Comparison of ENCODE assay signal across 7 cellular contexts in genomic region chr3:15268033-15268631, GRCh38.
DNase-seq lines count a peak whose midpoint lies in the region; ATAC-seq and TF ChIP-seq lines count a peak whose summit lies in the region.

No MANE protein-coding gene starts in this region.

- H3K27me3 ChIP-seq in NT2/D1 (ENCODE audit: insufficient read depth, insufficient read length), result no peaks in the 10 kb centered on the region
- no peaks in the 10 kb centered on the region for H3K27me3 ChIP-seq in endodermal cell (ENCODE audit: control insufficient read depth, insufficient read depth, low read length, poor library complexity, severe bottlenecking)

- no peak overlapping the region for H3K27ac ChIP-seq in endodermal cell (ENCODE audit: low read depth, low read length)

- peaks cover 66% of the 10 kb centered on the region for H3K4me1 Mint-ChIP-seq in activated CD8-positive, alpha-beta memory T cell treated with anti-CD3 and anti-CD28 coated beads, Interleukin-2, amount 10 ng/mL, durations not matched to agents 7 days and 5 days
- H3K4me1 Mint-ChIP-seq in endodermal cell, result peaks cover 11% of the 10 kb centered on the region
- peaks cover 28% of the 10 kb centered on the region for H3K4me1 Mint-ChIP-seq in mesothelial cell of epicardium

- H3K9ac ChIP-seq in NT2/D1 (ENCODE audit: insufficient read length, low read depth) (no peak overlapping the region), endodermal cell (ENCODE audit: extremely low read depth, low read length, poor library complexity, severe bottlenecking) (no peak overlapping the region)

- TF ChIP-seq CTCF in GM13976 (IDR thresholded peaks at IDR 0.05; ENCODE audit: borderline replicate concordance, control extremely low read depth, extremely low read depth, insufficient read depth, missing control alignments) (peak; percentile 97), endodermal cell (conservative IDR thresholded peaks at IDR 0.05) (peak; percentile 97), mesothelial cell of epicardium (IDR thresholded peaks at IDR 0.05; ENCODE audit: unreplicated experiment) (peak; percentile 91)

- CTCF ChIA-PET in activated CD8-positive, alpha-beta memory T cell treated with anti-CD3 and anti-CD28 coated beads, Interleukin-2, amount 10 ng/mL, durations not matched to agents 7 days and 5 days (lab: Charles Lee), result interaction anchor here (0.5 to 8.4 kb wide), 60 partner anchors 9 to 1234 kb away, joined by 3 to 145 read pairs (median 6); partner anchors contain the start of genes CAPN7 and SH3BP5

- H3K4me3 ChIP-seq in NT2/D1 (ENCODE audit: insufficient read length, low read depth) (no peak overlapping the region), endodermal cell (ENCODE audit: low read length) (no peak overlapping the region)

- H3K36me3 Mint-ChIP-seq in activated CD8-positive, alpha-beta memory T cell treated with anti-CD3 and anti-CD28 coated beads, Interleukin-2, amount 10 ng/mL, durations not matched to agents 7 days and 5 days, result peaks cover 14% of the 10 kb centered on the region
- H3K36me3 Mint-ChIP-seq in endodermal cell (ENCODE audit: low read depth), result peaks cover under 1% of the 10 kb centered on the region
- peaks cover 1% of the 10 kb centered on the region for H3K36me3 Mint-ChIP-seq in mesothelial cell of epicardium

- H3K9me3 ChIP-seq in NT2/D1 (ENCODE audit: insufficient read depth, low read length), result no peaks in the 10 kb centered on the region
- H3K9me3 ChIP-seq in endodermal cell (ENCODE audit: control insufficient read depth, low read length), result no peaks in the 10 kb centered on the region

- H3K9me3 Mint-ChIP-seq in activated CD8-positive, alpha-beta memory T cell treated with anti-CD3 and anti-CD28 coated beads, Interleukin-2, amount 10 ng/mL, durations not matched to agents 7 days and 5 days (ENCODE audit: low read depth), result no peaks in the 10 kb centered on the region
- H3K9me3 Mint-ChIP-seq in endodermal cell, result no peaks in the 10 kb centered on the region
- H3K9me3 Mint-ChIP-seq in mesothelial cell of epicardium, result no peaks in the 10 kb centered on the region

- H3K27ac Mint-ChIP-seq in activated CD8-positive, alpha-beta memory T cell treated with anti-CD3 and anti-CD28 coated beads, Interleukin-2, amount 10 ng/mL, durations not matched to agents 7 days and 5 days, result peak overlapping the region; percentile 21
- H3K27ac Mint-ChIP-seq in endodermal cell (no peak overlapping the region), mesothelial cell of epicardium (no peak overlapping the region)

- in situ Hi-C loops in GM13976 (cut with MboI; ENCODE audit: low sequenced_read_pairs, unreplicated experiment), result loop anchor here (5.0 to 10.0 kb wide), 2 partner anchors 114 to 287 kb away; no protein-coding TSS in a partner anchor

- H3K4me1 ChIP-seq in NT2/D1 (ENCODE audit: insufficient read depth, insufficient read length) (peaks cover 7% of the 10 kb centered on the region), endodermal cell (ENCODE audit: control insufficient read depth, insufficient read depth, low read length) (no peaks in the 10 kb centered on the region)

- H3K4me3 Mint-ChIP-seq in activated CD8-positive, alpha-beta memory T cell treated with anti-CD3 and anti-CD28 coated beads, Interleukin-2, amount 10 ng/mL, durations not matched to agents 7 days and 5 days, result no peak overlapping the region
- H3K4me3 Mint-ChIP-seq in endodermal cell (no peak overlapping the region), mesothelial cell of epicardium (no peak overlapping the region)

- peaks cover 27% of the 10 kb centered on the region for H3K36me3 ChIP-seq in NT2/D1 (ENCODE audit: insufficient read depth, insufficient read length, low read length)
- peaks cover 28% of the 10 kb centered on the region for H3K36me3 ChIP-seq in endodermal cell (ENCODE audit: control insufficient read depth, insufficient read depth, low read length)

- ATAC-seq in activated CD8-positive, alpha-beta memory T cell treated with anti-CD3 and anti-CD28 coated beads, Interleukin-2, amount 10 ng/mL, durations not matched to agents 7 days and 5 days, result peak; percentile 66

- peak; percentile 85 for DNase-seq in GM13976 (ENCODE audit: low spot score)
- peak; percentile 76 for DNase-seq in HT-29 (ENCODE audit: low spot score)
- peak; percentile 78 for DNase-seq in NT2/D1 (ENCODE audit: low read depth, low spot score)
- peak; percentile 91 for DNase-seq in activated CD8-positive, alpha-beta memory T cell treated with anti-CD3 and anti-CD28 coated beads, Interleukin-2, amount 10 ng/mL, durations not matched to agents 7 days and 5 days
- DNase-seq in endodermal cell, result peak; percentile 94
- peak; percentile 63 to 86 for DNase-seq in mesothelial cell of epicardium (ENCODE audit: low spot score in 2 of 2, unreplicated experiment in 2 of 2)
- DNase-seq in stimulated activated CD8-positive, alpha-beta memory T cell treated with anti-CD3 and anti-CD28 coated beads, Interleukin-15, amount 100 ng/mL, for 48 hours (ENCODE audit: low read depth in 2 of 2), result peak; percentile 64 to 65

- 33 to 48% methylated on average over 13 to 15 of the region's 15 CpGs for WGBS in endodermal cell (ENCODE audit: insufficient coverage in 1 of 2, insufficient read length in 1 of 2), 2 experiments

- H3K27me3 Mint-ChIP-seq in activated CD8-positive, alpha-beta memory T cell treated with anti-CD3 and anti-CD28 coated beads, Interleukin-2, amount 10 ng/mL, durations not matched to agents 7 days and 5 days, result no peaks in the 10 kb centered on the region
- H3K27me3 Mint-ChIP-seq in endodermal cell (ENCODE audit: insufficient read depth) (no peaks in the 10 kb centered on the region), mesothelial cell of epicardium (ENCODE audit: low read depth) (no peaks in the 10 kb centered on the region)
